Comparison of ENCODE assay signal across 8 cellular contexts in the genomic region with DNA sequence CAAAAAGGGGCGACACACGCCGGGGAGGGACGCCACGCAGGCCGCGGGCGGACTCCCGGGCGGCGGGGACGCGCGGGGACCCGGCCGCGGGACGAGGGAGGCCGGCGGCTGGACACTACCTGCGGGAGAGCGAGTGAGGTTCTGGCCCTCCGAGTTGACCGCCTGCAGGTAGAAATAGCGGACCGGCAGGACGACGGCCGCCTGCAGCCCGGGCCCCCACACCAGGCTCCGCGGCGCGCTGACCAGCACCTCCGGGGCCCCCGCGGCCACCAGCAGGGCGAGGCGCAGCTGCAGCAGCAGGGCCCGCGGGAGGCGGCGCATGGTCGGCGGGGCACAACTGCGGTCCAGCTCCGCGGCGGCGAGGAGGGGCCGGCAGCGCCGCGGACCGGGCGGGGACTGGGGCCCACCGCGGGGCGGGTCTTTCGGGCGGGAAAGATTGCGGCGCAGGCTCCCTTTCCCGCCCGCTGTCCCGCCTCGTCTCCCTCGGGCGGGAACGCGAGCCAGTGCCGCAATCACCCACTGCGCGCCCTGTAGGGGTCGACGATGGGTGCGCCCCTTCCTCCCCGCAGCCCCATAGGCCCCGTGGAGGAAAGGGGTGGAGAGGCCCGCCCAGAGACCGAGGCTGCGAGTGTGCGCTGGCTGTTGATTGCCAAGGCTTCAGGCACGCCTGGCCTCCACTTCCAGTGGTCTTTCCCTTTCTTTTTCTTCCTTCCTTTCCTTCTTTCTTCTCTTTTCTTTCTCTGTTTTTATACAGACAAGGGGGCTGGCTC. TPM values are rescaled to one million over a fixed set of nuclear protein-coding genes. Genes with fewer than 3 reads are reported as not detected.
DNase-seq lines count a peak whose midpoint lies in the region; ATAC-seq and TF ChIP-seq lines count a peak whose summit lies in the region.

TSS of gene POGLUT3 (minus strand) at position 339 of the 770 bp plus-strand sequence. CDS start at position 321, 18 bp downstream.

- intact Hi-C loops in Panc1 (cut with micrococcal nuclease; ENCODE audit: unreplicated experiment) (no loop called here), stomach (cut with DNase I; ENCODE audit: low total_unique reads) (no loop called here)

- peak within 1 kb of the TSS; percentile 92 to 100 (median 99) for H3K27ac Mint-ChIP-seq in CD8-positive, alpha-beta memory T cell
- peak within 1 kb of the TSS; percentile 89 to 99 (median 97) for H3K27ac Mint-ChIP-seq in naive B cell

- peak; percentile 61 for ATAC-seq in GM19438 (IDR thresholded peaks at IDR 0.05; ENCODE audit: low read depth, unreplicated experiment)
- peak; percentile 45 for ATAC-seq in HG03565 (IDR thresholded peaks at IDR 0.05; ENCODE audit: unreplicated experiment)
- ATAC-seq in Panc1 = peak; percentile 86
- peak; percentile 46 to 56 for ATAC-seq in naive B cell (ENCODE audit: low read depth in 2 of 2)

- CTCF ChIA-PET in CD8-positive, alpha-beta memory T cell (lab: Charles Lee) = no interaction called here
- CTCF ChIA-PET in Panc1 (lab: Charles Lee) = no interaction called here

- no peaks in the 10 kb centered on the region for H3K9me3 Mint-ChIP-seq in CD8-positive, alpha-beta memory T cell
- no peaks in the 10 kb centered on the region for H3K9me3 Mint-ChIP-seq in naive B cell

- peaks cover 10% of the 10 kb centered on the region for H3K4me1 ChIP-seq in CD8-positive, alpha-beta memory T cell (ENCODE audit: insufficient read depth, low read length)
- peaks cover 10% of the 10 kb centered on the region for H3K4me1 ChIP-seq in Panc1 (ENCODE audit: control insufficient read depth, insufficient read depth, low read length)
- H3K4me1 ChIP-seq in stomach = peaks cover 10 to 31% (median 17%) of the 10 kb centered on the region in 4 donors

- H3K4me3 Mint-ChIP-seq in CD8-positive, alpha-beta memory T cell = peak within 1 kb of the TSS; percentile 94 to 100 (median 98)
- peak within 1 kb of the TSS; percentile 95 to 100 (median 99) for H3K4me3 Mint-ChIP-seq in naive B cell

- no peaks in the 10 kb centered on the region for H3K9me3 ChIP-seq in CD8-positive, alpha-beta memory T cell (ENCODE audit: low read length)
- no peaks in the 10 kb centered on the region for H3K9me3 ChIP-seq in Panc1 (ENCODE audit: control insufficient read depth, insufficient read depth, low read depth, low read length)
- no peaks in the 10 kb centered on the region for H3K9me3 ChIP-seq in stomach

- peaks cover 18 to 38% (median 34%) of the 10 kb centered on the region in 3 donors for H3K4me1 Mint-ChIP-seq in CD8-positive, alpha-beta memory T cell
- H3K4me1 Mint-ChIP-seq in naive B cell = peaks cover 13 to 21% (median 14%) of the 10 kb centered on the region in 3 donors

- peak; percentile 25 to 65 (median 36) for DNase-seq in CD8-positive, alpha-beta memory T cell
- DNase-seq in Panc1 (ENCODE audit: low read depth, low spot score) (no peak), fibroblast of gingiva (ENCODE audit: low read depth) (peak; percentile 49), naive B cell (peak; percentile 47), stomach (peak; percentile 61)
- DNase-seq in activated T-helper 1 cell treated with anti-CD3 and anti-CD28 coated beads, Interleukin-2, amount 50 U/mL, for 16 hours (ENCODE audit: low read depth in 1 of 2, low spot score in 1 of 2) = peak; percentile 12

- peak within 1 kb of the TSS; percentile 75 for H3K4me3 ChIP-seq in CD8-positive, alpha-beta memory T cell (ENCODE audit: low read length)
- H3K4me3 ChIP-seq in Panc1 (ENCODE audit: low read depth in 2 of 2, low read length in 2 of 2) = peak within 1 kb of the TSS; percentile 69 to 78
- H3K4me3 ChIP-seq in stomach = peak within 1 kb of the TSS; percentile 64 to 85 (median 73)

- no peak for TF ChIP-seq POLR2A in stomach (IDR thresholded peaks at IDR 0.05)

- peak within 1 kb of the TSS; percentile 81 for H3K27ac ChIP-seq in CD8-positive, alpha-beta memory T cell (ENCODE audit: low read depth, low read length)
- H3K27ac ChIP-seq in Panc1 (ENCODE audit: low read length) (peak within 1 kb of the TSS; percentile 90), stomach (peak within 1 kb of the TSS; percentile 94 to 98 (median 96))

- POLR2A ChIA-PET in CD8-positive, alpha-beta memory T cell (lab: Charles Lee) = interaction anchor here (1.0 to 1.4 kb wide), 2 partner anchors 31 to 167 kb away, joined by 4 to 6 read pairs; partner anchors contain the start of genes C11orf65 and DDX10
- POLR2A ChIA-PET in Panc1 (lab: Charles Lee) = no interaction called here

- TF ChIP-seq CTCF in Panc1 (IDR thresholded peaks at IDR 0.05) (no peak), stomach (IDR thresholded peaks at IDR 0.05) (no peak)

- no peaks in the 10 kb centered on the region for H3K27me3 ChIP-seq in CD8-positive, alpha-beta memory T cell (ENCODE audit: insufficient read depth, low read length, poor library complexity, severe bottlenecking)
- no peaks in the 10 kb centered on the region for H3K27me3 ChIP-seq in Panc1 (ENCODE audit: control insufficient read depth, insufficient read depth, low read length)
- H3K27me3 ChIP-seq in stomach = no peaks in the 10 kb centered on the region

- peaks cover 0 to 4% of the 10 kb centered on the region in 2 donors for H3K27me3 Mint-ChIP-seq in CD8-positive, alpha-beta memory T cell
- H3K27me3 Mint-ChIP-seq in naive B cell = no peaks in the 10 kb centered on the region

- no TSS peak for BruUV-seq in Panc1 (replicated peaks; lab: Mats Ljungman, UMichigan)

- peaks cover 0 to 5% (median 0%) of the 10 kb centered on the region in 3 donors for H3K36me3 Mint-ChIP-seq in CD8-positive, alpha-beta memory T cell
- H3K36me3 Mint-ChIP-seq in naive B cell = no peaks in the 10 kb centered on the region

- no peaks in the 10 kb centered on the region for H3K36me3 ChIP-seq in CD8-positive, alpha-beta memory T cell (ENCODE audit: insufficient read depth, low read length)
- H3K36me3 ChIP-seq in Panc1 (ENCODE audit: control insufficient read depth, insufficient read depth, low read length) (no peaks in the 10 kb centered on the region), stomach (no peaks in the 10 kb centered on the region)

- TF ChIP-seq EP300 in stomach (IDR thresholded peaks at IDR 0.05) = no peak

- 0 to 5% (median 0%) methylated on average over 28 to 84 of the region's 84 CpGs for WGBS in stomach, 5 donors

- in situ Hi-C loops in Panc1 (cut with HindIII; ENCODE audit: low pct_unique_long_range_greater_than_20kb, low sequenced_read_pairs) = no loop called here

RNA-seq across cellular contexts. Expression of gene POGLUT3, which starts in this region (rescaled TPM):
- 10 to 100 TPM; 16.7 to 17.8 TPM for total RNA-seq in CD8-positive, alpha-beta memory T cell
- polyA plus RNA-seq in CD8-positive, alpha-beta memory T cell = 12.9 TPM
- 52.3 TPM for total RNA-seq in Panc1 (2021; ENCODE audit: unreplicated experiment)
- 25.6 TPM for polyA plus RNA-seq in Panc1 (2012; ENCODE audit: insufficient read length)
- polyA plus RNA-seq in naive B cell (ENCODE audit: low read depth in 6 of 6) = 1 to 10 TPM; 1.5 to 5.1 (median 3.7) TPM
- total RNA-seq in stomach = 10 to 100 TPM; 12.5 to 43.7 (median 23.9) TPM
- polyA plus RNA-seq in stomach = 1 to 10 TPM; 5.7 to 8.5 (median 6.1) TPM
